In the genomic region with DNA sequence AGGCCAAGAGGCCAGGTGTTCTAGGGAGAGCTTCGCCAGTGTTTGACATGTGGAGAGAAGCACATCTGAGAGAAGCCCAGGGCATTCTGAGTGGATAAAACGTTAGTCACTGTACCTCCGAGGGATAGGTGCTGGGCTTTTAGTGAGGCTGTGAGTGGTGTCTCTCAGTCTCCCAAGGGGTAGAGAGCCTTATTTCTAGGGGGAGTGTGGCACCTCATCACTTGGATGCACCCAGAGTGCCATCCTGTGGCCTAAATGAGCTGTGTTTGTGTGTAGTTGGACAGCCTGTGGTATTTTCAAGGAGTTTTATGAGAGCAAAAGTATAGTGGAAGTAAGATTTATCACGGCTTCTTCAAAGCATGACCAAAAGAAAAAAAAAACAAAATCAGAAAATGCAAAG, we compare ENCODE assay signal across 15 cellular contexts.
DNase-seq lines count a peak whose midpoint lies in the region; TF ChIP-seq lines count a peak whose summit lies in the region.
"Had no signal": no experiment of that assay in that cellular context is flagged by ENCODE, and none has a peak within 500 bp of the region (broad histone marks: within the 10 kb centered on the region; RNA-seq: fewer than 3 reads in every experiment).

No MANE protein-coding gene starts in this region.

- H3K4me1 Mint-ChIP-seq in activated naive CD8-positive, alpha-beta T cell treated with anti-CD3 and anti-CD28 coated beads for 36 hours, result no peaks in the 10 kb centered on the region

- H3K36me3 Mint-ChIP-seq in activated naive CD8-positive, alpha-beta T cell treated with anti-CD3 and anti-CD28 coated beads for 36 hours, result no peaks in the 10 kb centered on the region

- H3K9me3 Mint-ChIP-seq in activated naive CD8-positive, alpha-beta T cell treated with anti-CD3 and anti-CD28 coated beads for 36 hours, result no peaks in the 10 kb centered on the region

- no peaks in the 10 kb centered on the region for H3K27me3 Mint-ChIP-seq in activated naive CD8-positive, alpha-beta T cell treated with anti-CD3 and anti-CD28 coated beads for 36 hours
- H3K27me3 Mint-ChIP-seq: activated CD8-positive, alpha-beta T cell treated with anti-CD3 and anti-CD28 coated beads for 36 hours had no signal

- H3K4me3 Mint-ChIP-seq in activated naive CD8-positive, alpha-beta T cell treated with anti-CD3 and anti-CD28 coated beads for 36 hours, result no peak overlapping the region
- H3K4me3 Mint-ChIP-seq: activated CD8-positive, alpha-beta T cell treated with anti-CD3 and anti-CD28 coated beads for 36 hours had no signal

- H3K27ac Mint-ChIP-seq in activated naive CD8-positive, alpha-beta T cell treated with anti-CD3 and anti-CD28 coated beads for 36 hours, result no peak overlapping the region
- H3K27ac Mint-ChIP-seq: activated CD8-positive, alpha-beta T cell treated with anti-CD3 and anti-CD28 coated beads for 36 hours had no signal

- H3K4me3 ChIP-seq in fibroblast of mammary gland (ENCODE audit: control insufficient read depth, low read depth, low read length), result no peak overlapping the region
- H3K4me3 ChIP-seq in retinal pigment epithelial cell (ENCODE audit: low read length), result no peak overlapping the region
- H3K4me3 ChIP-seq: ovary, suprapubic skin had no signal

- TF ChIP-seq CTCF in fibroblast of mammary gland (conservative IDR thresholded peaks at IDR 0.05; ENCODE audit: control insufficient read depth, insufficient read depth, low read depth, low read length) (peak; percentile 43), retinal pigment epithelial cell (conservative IDR thresholded peaks at IDR 0.05; ENCODE audit: low read depth, low read length) (peak; percentile 62)

- DNase-seq in DMS 273 (lab: John Stamatoyannopoulos, UW; ENCODE audit: unreplicated experiment) (peak; percentile 0), DMS 273 treated with DMSO at 0.1 percent for 48 hours (lab: John Stamatoyannopoulos, UW) (no peak), RKO (ENCODE audit: low spot score) (peak; percentile 15), fibroblast of mammary gland (ENCODE audit: low read depth) (peak; percentile 31), retinal pigment epithelial cell (ENCODE audit: low read depth) (no peak), NCI-H2029 treated with DMSO at 0.1 percent for 48 hours (lab: John Stamatoyannopoulos, UW) (no peak)
- DNase-seq in stimulated activated CD4-positive, alpha-beta T cell treated with anti-CD3 and anti-CD28 coated beads, Interleukin-4, amount 100 ng/mL, for 4 hours, result no peak
- DNase-seq in activated naive CD8-positive, alpha-beta T cell treated with anti-CD3 and anti-CD28 coated beads for 36 hours, result no peak
- DNase-seq: 8988T; activated CD8-positive, alpha-beta T cell treated with anti-CD3 and anti-CD28 coated beads for 36 hours; erythroblast; GDM1; NCI-H2029 had no signal

Comparison
In these comparisons a context has a peak if more than half of its experiments do, and no peak if none do; other contexts are left out.
1. DNase-seq: peak in DMS 273 (single experiment), RKO (single experiment) and fibroblast of mammary gland (single experiment); none in DMS 273 treated with DMSO at 0.1 percent for 48 hours (single experiment), retinal pigment epithelial cell (single experiment), NCI-H2029 treated with DMSO at 0.1 percent for 48 hours (single experiment), stimulated activated CD4-positive, alpha-beta T cell treated with anti-CD3 and anti-CD28 coated beads, Interleukin-4, amount 100 ng/mL, for 4 hours (0 of 2) and activated naive CD8-positive, alpha-beta T cell treated with anti-CD3 and anti-CD28 coated beads for 36 hours (single experiment).